Comparison of ENCODE assay signal across 8 cellular contexts in the genomic region with DNA sequence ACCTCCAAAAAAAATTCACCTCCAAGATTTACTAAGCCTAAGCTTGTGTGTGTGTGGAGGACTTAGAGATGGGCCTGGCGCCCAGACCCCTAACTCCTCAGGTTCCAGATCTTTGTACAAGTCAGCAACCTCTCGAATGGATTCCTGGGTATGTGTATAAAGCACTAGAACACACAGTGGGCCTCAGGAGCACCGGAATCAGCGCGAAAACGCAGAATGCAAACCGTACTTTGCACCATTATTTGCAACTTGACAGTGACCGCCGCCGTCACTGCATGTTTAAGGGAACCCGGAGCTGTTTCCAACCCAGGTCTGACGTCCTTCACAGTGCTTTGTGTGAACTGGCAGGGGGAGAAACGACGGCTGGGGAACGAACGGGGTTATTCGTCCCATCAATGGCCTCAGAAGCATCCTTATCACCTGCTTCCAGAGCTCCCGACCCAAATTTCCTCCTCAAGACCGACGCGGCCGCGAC. TPM values are rescaled to one million over a fixed set of nuclear protein-coding genes. Genes with fewer than 3 reads are reported as not detected.
DNase-seq lines count a peak whose midpoint lies in the region; ATAC-seq lines count a peak whose summit lies in the region.

No MANE protein-coding gene starts in this region.

- intact Hi-C loops in activated T-helper 2 cell treated with anti-CD3 and anti-CD28 coated beads, Interferon-gamma antibody, Interleukin-2, Interleukin-4, amounts not matched to agents 10 μg/mL and 5 μg/mL and 100 μg/mL, durations not matched to agents 14 hours and 24 hours and 36 hours (cut with micrococcal nuclease), result loop anchor here (1.0 to 5.0 kb wide), 3 partner anchors 55 to 320 kb away; a partner anchor contains a TSS
- intact Hi-C loops in right cardiac atrium (cut with DNase I), result no loop called here

- DNase-seq in ELR (ENCODE audit: low read depth), result peak; percentile 40
- no peak for DNase-seq in activated T-helper 2 cell treated with anti-CD3 and anti-CD28 coated beads, Interferon-gamma antibody, Interleukin-2, Interleukin-4, amounts not matched to agents 10 μg/mL and 5 μg/mL and 100 μg/mL, durations not matched to agents 14 hours and 24 hours and 36 hours (ENCODE audit: low spot score)
- no peak for DNase-seq in right cardiac atrium
- no peak for DNase-seq in kidney glomerular epithelial cell (lab: John Stamatoyannopoulos, UW)
- no peak for DNase-seq in NK-92 (lab: John Stamatoyannopoulos, UW; ENCODE audit: unreplicated experiment)

- H3K4me3 ChIP-seq in right cardiac atrium (ENCODE audit: low read length) (peak overlapping the region; percentile 85), skeletal muscle tissue (ENCODE audit: low read length in 3 of 3) (peak overlapping the region; percentile 92 to 97 (median 92))

- peaks cover 2% of the 10 kb centered on the region for H3K9me3 ChIP-seq in right cardiac atrium (ENCODE audit: control insufficient read depth, low read length)
- peaks cover 8 to 24% (median 20%) of the 10 kb centered on the region in 3 donors for H3K9me3 ChIP-seq in skeletal muscle tissue (ENCODE audit: control insufficient read depth in 3 of 3, low read length in 3 of 3)

- H3K36me3 Mint-ChIP-seq in activated T-helper 2 cell treated with anti-CD3 and anti-CD28 coated beads, Interferon-gamma antibody, Interleukin-2, Interleukin-4, amounts not matched to agents 10 μg/mL and 5 μg/mL and 100 μg/mL, durations not matched to agents 14 hours and 24 hours and 36 hours (ENCODE audit: low read depth), result peaks cover 93% of the 10 kb centered on the region

- H3K4me1 Mint-ChIP-seq in activated T-helper 2 cell treated with anti-CD3 and anti-CD28 coated beads, Interferon-gamma antibody, Interleukin-2, Interleukin-4, amounts not matched to agents 10 μg/mL and 5 μg/mL and 100 μg/mL, durations not matched to agents 14 hours and 24 hours and 36 hours (ENCODE audit: low read depth), result peaks cover 12% of the 10 kb centered on the region

- H3K9ac ChIP-seq in skeletal muscle tissue (ENCODE audit: low read depth in 1 of 3, low read length in 3 of 3), result peak overlapping the region; percentile 92 to 98 (median 92)

- H3K36me3 ChIP-seq in skeletal muscle tissue (ENCODE audit: control insufficient read depth in 3 of 3, insufficient read depth in 3 of 3, low read length in 3 of 3), result peaks cover 57 to 63% (median 61%) of the 10 kb centered on the region in 3 donors

- H3K9me3 Mint-ChIP-seq in activated T-helper 2 cell treated with anti-CD3 and anti-CD28 coated beads, Interferon-gamma antibody, Interleukin-2, Interleukin-4, amounts not matched to agents 10 μg/mL and 5 μg/mL and 100 μg/mL, durations not matched to agents 14 hours and 24 hours and 36 hours, result peaks cover 80% of the 10 kb centered on the region

- peak overlapping the region; percentile 55 for H3K27ac Mint-ChIP-seq in activated T-helper 2 cell treated with anti-CD3 and anti-CD28 coated beads, Interferon-gamma antibody, Interleukin-2, Interleukin-4, amounts not matched to agents 10 μg/mL and 5 μg/mL and 100 μg/mL, durations not matched to agents 14 hours and 24 hours and 36 hours

- H3K4me1 ChIP-seq in right cardiac atrium (ENCODE audit: control insufficient read depth, insufficient read depth, low read length), result peaks cover 6% of the 10 kb centered on the region
- peaks cover 16 to 28% (median 25%) of the 10 kb centered on the region in 3 donors for H3K4me1 ChIP-seq in skeletal muscle tissue (ENCODE audit: control insufficient read depth in 3 of 3, insufficient read depth in 3 of 3, low read length in 3 of 3)

- H3K27me3 ChIP-seq in right cardiac atrium (ENCODE audit: control insufficient read depth, insufficient read depth) (no peaks in the 10 kb centered on the region), skeletal muscle tissue (ENCODE audit: control insufficient read depth in 3 of 3, insufficient read depth in 3 of 3, low read length in 3 of 3) (no peaks in the 10 kb centered on the region)

- WGBS in right cardiac atrium, result under 1% methylated on average over 23 of the region's 23 CpGs

- peak overlapping the region; percentile 80 for H3K4me3 Mint-ChIP-seq in activated T-helper 2 cell treated with anti-CD3 and anti-CD28 coated beads, Interferon-gamma antibody, Interleukin-2, Interleukin-4, amounts not matched to agents 10 μg/mL and 5 μg/mL and 100 μg/mL, durations not matched to agents 14 hours and 24 hours and 36 hours (ENCODE audit: low read depth)

- peak overlapping the region; percentile 87 for H3K27ac ChIP-seq in right cardiac atrium (ENCODE audit: low read length)
- peak overlapping the region; percentile 66 for H3K27ac ChIP-seq in skeletal muscle tissue (ENCODE audit: low read depth, low read length)

- no peaks in the 10 kb centered on the region for H3K27me3 Mint-ChIP-seq in activated T-helper 2 cell treated with anti-CD3 and anti-CD28 coated beads, Interferon-gamma antibody, Interleukin-2, Interleukin-4, amounts not matched to agents 10 μg/mL and 5 μg/mL and 100 μg/mL, durations not matched to agents 14 hours and 24 hours and 36 hours (ENCODE audit: low read depth)

- ATAC-seq in HG02852 (IDR thresholded peaks at IDR 0.05; ENCODE audit: unreplicated experiment) (peak; percentile 14), right cardiac atrium (peak; percentile 6 to 11), HG03135 (IDR thresholded peaks at IDR 0.05; ENCODE audit: unreplicated experiment) (no peak)

RNA-seq across cellular contexts. Expression of a gene that starts 0.7 kb away (rescaled TPM):
- 6.3 and 6.4 TPM in 2 replicates for total RNA-seq in activated T-helper 2 cell treated with anti-CD3 and anti-CD28 coated beads, Interferon-gamma antibody, Interleukin-2, Interleukin-4, amounts not matched to agents 10 μg/mL and 5 μg/mL and 100 μg/mL, durations not matched to agents 14 hours and 24 hours and 36 hours
- total RNA-seq in right cardiac atrium (10 to 100 TPM; 11.8 to 16.8 (median 15.7) TPM), skeletal muscle tissue (15.1 TPM)
- polyA plus RNA-seq in right cardiac atrium, result 10.2 TPM

RNA-seq across cellular contexts. Expression of a gene that starts 27.6 kb away (rescaled TPM):
- total RNA-seq in activated T-helper 2 cell treated with anti-CD3 and anti-CD28 coated beads, Interferon-gamma antibody, Interleukin-2, Interleukin-4, amounts not matched to agents 10 μg/mL and 5 μg/mL and 100 μg/mL, durations not matched to agents 14 hours and 24 hours and 36 hours, result 0.21 TPM in 1 of 2 replicates, not detected in the other
- total RNA-seq in right cardiac atrium (1 to 10 TPM; 2.1 to 2.9 (median 2.6) TPM), skeletal muscle tissue (not detected)
- 2.9 TPM for polyA plus RNA-seq in right cardiac atrium

RNA-seq across cellular contexts. Expression of a gene that starts 31.9 kb away (rescaled TPM):
- total RNA-seq in activated T-helper 2 cell treated with anti-CD3 and anti-CD28 coated beads, Interferon-gamma antibody, Interleukin-2, Interleukin-4, amounts not matched to agents 10 μg/mL and 5 μg/mL and 100 μg/mL, durations not matched to agents 14 hours and 24 hours and 36 hours, result not detected in 2 replicates
- total RNA-seq in right cardiac atrium (under 1 TPM in 1 of 4 donors, not detected in 3; 0.54 TPM), skeletal muscle tissue (not detected)
- polyA plus RNA-seq in right cardiac atrium, result 0.14 TPM

RNA-seq across cellular contexts. Expression of a gene that starts 54.4 kb away (rescaled TPM):
- total RNA-seq in activated T-helper 2 cell treated with anti-CD3 and anti-CD28 coated beads, Interferon-gamma antibody, Interleukin-2, Interleukin-4, amounts not matched to agents 10 μg/mL and 5 μg/mL and 100 μg/mL, durations not matched to agents 14 hours and 24 hours and 36 hours, result 2.7 and 3.0 TPM in 2 replicates
- total RNA-seq in right cardiac atrium, result 10 to 100 TPM; 10.0 to 13.9 (median 12.5) TPM
- polyA plus RNA-seq in right cardiac atrium, result 5.5 TPM
- 12.0 TPM for total RNA-seq in skeletal muscle tissue

RNA-seq across cellular contexts. Expression of a gene that starts 57.1 kb away (rescaled TPM):
- not detected in 2 replicates for total RNA-seq in activated T-helper 2 cell treated with anti-CD3 and anti-CD28 coated beads, Interferon-gamma antibody, Interleukin-2, Interleukin-4, amounts not matched to agents 10 μg/mL and 5 μg/mL and 100 μg/mL, durations not matched to agents 14 hours and 24 hours and 36 hours
- total RNA-seq in right cardiac atrium (1 to 10 TPM; 2.8 to 5.1 (median 4.3) TPM), skeletal muscle tissue (10.4 TPM)
- 4.2 TPM for polyA plus RNA-seq in right cardiac atrium
